ENCODE assay signal across 11 cellular contexts in genomic region chr3:112619295-112619694, GRCh38. TPM values are rescaled to one million over a fixed set of nuclear protein-coding genes. Genes with fewer than 3 reads are reported as not detected.
A peak's percentile ranks its signal among the peaks of the same experiment; 100 is the strongest.
DNase-seq lines count a peak whose midpoint lies in the region; ATAC-seq, FAIRE-seq and TF ChIP-seq lines count a peak whose summit lies in the region.
"Had no signal": no experiment of that assay in that cellular context is flagged by ENCODE, and none has a peak within 500 bp of the region (broad histone marks: within the 10 kb centered on the region; RNA-seq: fewer than 3 reads in every experiment).

No MANE protein-coding gene starts in this region.

- no peak overlapping the region for H3K4me3 ChIP-seq in keratinocyte (ENCODE audit: control insufficient read depth in 2 of 3, extremely low read depth in 1 of 3, insufficient read depth in 2 of 3, low read depth in 1 of 3, low read length in 3 of 3)

- TF ChIP-seq CTCF in keratinocyte (optimal IDR thresholded peaks at IDR 0.05 in 1 of 3, IDR thresholded peaks at IDR 0.05 in 1 of 3, conservative IDR thresholded peaks at IDR 0.05 in 1 of 3; ENCODE audit: extremely low read depth in 1 of 3, insufficient read depth in 2 of 3, low read length in 3 of 3) = no peak

- no peaks in the 10 kb centered on the region for H4K20me1 ChIP-seq in keratinocyte (ENCODE audit: control insufficient read depth, extremely low read depth, insufficient read depth, low read length)

- no peaks in the 10 kb centered on the region for H3K9me3 ChIP-seq in keratinocyte (ENCODE audit: control insufficient read depth, low read depth, low read length)

- dilution Hi-C loops in keratinocyte (cut with MboI; ENCODE audit: extremely low pct_ligation_motif_present, low sequenced_read_pairs) = no loop called here

- no peak overlapping the region for H3K9ac ChIP-seq in keratinocyte (ENCODE audit: control insufficient read depth, extremely low read depth, insufficient read depth, low read length)

- no peak overlapping the region for H3K27ac ChIP-seq in keratinocyte (ENCODE audit: control insufficient read depth, insufficient read depth, low read length)
- H3K27ac ChIP-seq in caudate nucleus (ENCODE audit: low read depth, low read length) = no peak overlapping the region

- H2AFZ ChIP-seq in keratinocyte (ENCODE audit: control insufficient read depth, low read length) = no peak overlapping the region

- H3K9me1 ChIP-seq in keratinocyte (ENCODE audit: control insufficient read depth, extremely low read depth, insufficient read depth, low read length) = no peaks in the 10 kb centered on the region

- no peaks in the 10 kb centered on the region for H3K27me3 ChIP-seq in keratinocyte (ENCODE audit: control insufficient read depth, extremely low read depth, insufficient read depth, low read length)

- H3K4me2 ChIP-seq in keratinocyte (ENCODE audit: control insufficient read depth, extremely low read depth, insufficient read depth, low read depth, low read length) = peak overlapping the region; percentile 2

- no peaks in the 10 kb centered on the region for H3K79me2 ChIP-seq in keratinocyte (ENCODE audit: control insufficient read depth, insufficient read depth, low read length)

- ATAC-seq in GM19043 (IDR thresholded peaks at IDR 0.05; ENCODE audit: low read depth, unreplicated experiment) = peak; percentile 87
- ATAC-seq in HG02610 (IDR thresholded peaks at IDR 0.05; ENCODE audit: unreplicated experiment) = peak; percentile 79
- ATAC-seq: left lobe of liver had no signal

- FAIRE-seq in keratinocyte (lab: Jason Lieb, UNC) = peak; percentile 39

- H3K4me1 ChIP-seq in keratinocyte (ENCODE audit: control insufficient read depth, extremely low read depth, insufficient read depth, low read length) = no peaks in the 10 kb centered on the region

- DNase-seq in LHCN-M2 (ENCODE audit: low read depth) = peak; percentile 60
- no peak for DNase-seq in keratinocyte (ENCODE audit: low read depth, low spot score)
- DNase-seq in DMS 273 (lab: John Stamatoyannopoulos, UW; ENCODE audit: unreplicated experiment) = no peak
- no peak for DNase-seq in caudate nucleus (lab: John Stamatoyannopoulos, UW)
- DNase-seq in T1000 (lab: John Stamatoyannopoulos, UW) = no peak
- no peak for DNase-seq in DMS79 (lab: John Stamatoyannopoulos, UW)
- DNase-seq: H7, NCI-H1092 had no signal

- peaks cover 0 to 2% of the 10 kb centered on the region in 2 experiments for H3K36me3 ChIP-seq in keratinocyte (ENCODE audit: control insufficient read depth in 2 of 2, extremely low read depth in 1 of 2, insufficient read depth in 2 of 2, low read length in 2 of 2)

RNA-seq across cellular contexts. Expression of gene CCDC80, which starts 21.6 kb away (rescaled TPM):
- 96.0 and 137 TPM in 2 replicates for total RNA-seq in LHCN-M2 (2014; rRNA removed)
- polyA plus RNA-seq in LHCN-M2 (2012) = 544 TPM
- 10.4 to 14.7 TPM (median 12.8 TPM) in 3 replicates for polyA plus RNA-seq in keratinocyte
- 117 TPM for polyA plus RNA-seq in keratinocyte (2011; ENCODE audit: low read depth)
- polyA plus RNA-seq in keratinocyte (2011; cell fraction: cytosol; rRNA removed) = 8.5 and 14.1 TPM in 2 replicates
- 32.3 and 35.1 TPM in 2 replicates for polyA plus RNA-seq in keratinocyte (2011; cell fraction: nucleus; rRNA removed)
- polyA plus RNA-seq in keratinocyte (2012; ENCODE audit: low replicate concordance) = 30.0 and 53.1 TPM in 2 replicates
- polyA minus RNA-seq in keratinocyte = 8.4 to 10.0 TPM (median 9.7 TPM) in 3 replicates
- 10.9 TPM for polyA minus RNA-seq in keratinocyte (2011; cell fraction: cytosol; rRNA and poly(A)+ RNA removed)
- polyA minus RNA-seq in keratinocyte (2011; cell fraction: nucleus; rRNA and poly(A)+ RNA removed) = 15.5 and 40.6 TPM in 2 replicates

RNA-seq across cellular contexts. Expression of gene SLC35A5, which starts 57.5 kb away (rescaled TPM):
- total RNA-seq in LHCN-M2 (2014; rRNA removed) = 34.8 and 49.1 TPM in 2 replicates
- polyA plus RNA-seq in LHCN-M2 (2012) = 16.3 TPM
- 23.8 to 31.8 TPM (median 27.8 TPM) in 3 replicates for polyA plus RNA-seq in keratinocyte
- 1.2 TPM for polyA plus RNA-seq in keratinocyte (2011; ENCODE audit: low read depth)
- polyA plus RNA-seq in keratinocyte (2011; cell fraction: cytosol; rRNA removed) = 15.3 and 35.0 TPM in 2 replicates
- 25.7 and 34.2 TPM in 2 replicates for polyA plus RNA-seq in keratinocyte (2011; cell fraction: nucleus; rRNA removed)
- 11.2 and 13.5 TPM in 2 replicates for polyA plus RNA-seq in keratinocyte (2012; ENCODE audit: low replicate concordance)
- 12.1 to 30.8 TPM (median 27.0 TPM) in 3 replicates for polyA minus RNA-seq in keratinocyte
- polyA minus RNA-seq in keratinocyte (2011; cell fraction: cytosol; rRNA and poly(A)+ RNA removed) = 18.0 TPM
- polyA minus RNA-seq in keratinocyte (2011; cell fraction: nucleus; rRNA and poly(A)+ RNA removed) = 7.3 and 39.1 TPM in 2 replicates

RNA-seq across cellular contexts. Expression of gene ATG3, which starts 57.5 kb away (rescaled TPM):
- 78.7 and 84.4 TPM in 2 replicates for total RNA-seq in LHCN-M2 (2014; rRNA removed)
- polyA plus RNA-seq in LHCN-M2 (2012) = 48.2 TPM
- 35.5 to 61.3 TPM (median 38.6 TPM) in 3 replicates for polyA plus RNA-seq in keratinocyte
- polyA plus RNA-seq in keratinocyte (2011; ENCODE audit: low read depth) = 162 TPM
- 35.3 and 48.3 TPM in 2 replicates for polyA plus RNA-seq in keratinocyte (2011; cell fraction: cytosol; rRNA removed)
- 22.7 and 26.3 TPM in 2 replicates for polyA plus RNA-seq in keratinocyte (2011; cell fraction: nucleus; rRNA removed)
- polyA plus RNA-seq in keratinocyte (2012; ENCODE audit: low replicate concordance) = 42.2 and 43.2 TPM in 2 replicates
- 11.1 to 31.4 TPM (median 11.5 TPM) in 3 replicates for polyA minus RNA-seq in keratinocyte
- 36.6 TPM for polyA minus RNA-seq in keratinocyte (2011; cell fraction: cytosol; rRNA and poly(A)+ RNA removed)
- 9.9 and 13.8 TPM in 2 replicates for polyA minus RNA-seq in keratinocyte (2011; cell fraction: nucleus; rRNA and poly(A)+ RNA removed)
